7 cellular contexts compared by ENCODE assay signal in genomic region chr19:18419195-18419698, GRCh38. TPM values are rescaled to one million over a fixed set of nuclear protein-coding genes. Genes with fewer than 3 reads are reported as not detected.
A peak's percentile ranks its signal among the peaks of the same experiment; 100 is the strongest.
DNase-seq lines count a peak whose midpoint lies in the region; ATAC-seq and TF ChIP-seq lines count a peak whose summit lies in the region.

SSBP4 (plus strand) TSS chr19:18419398; CDS start chr19:18419649, 251 bp downstream.

- CTCF ChIA-PET in activated CD4-positive, alpha-beta memory T cell treated with anti-CD3 and anti-CD28 coated beads, Interleukin-2, amount 10 ng/mL, durations not matched to agents 7 days and 5 days (lab: Charles Lee) = interaction anchor here (0.7 to 3.9 kb wide), 9 partner anchors 9 to 227 kb away, joined by 3 to 18 read pairs (median 6); partner anchors contain the start of genes JUND and LSM4

- peak within 1 kb of the TSS; percentile 97 for H3K27ac ChIP-seq in lower lobe of right lung

- peaks cover 80% of the 10 kb centered on the region for H3K4me1 ChIP-seq in lower lobe of right lung

- in situ Hi-C loops in GM13977 (cut with MboI; ENCODE audit: low pct_unique_long_range_greater_than_20kb, low sequenced_read_pairs, unreplicated experiment) = no loop called here

- H3K36me3 ChIP-seq in lower lobe of right lung = no peaks in the 10 kb centered on the region

- H3K27me3 Mint-ChIP-seq in activated CD4-positive, alpha-beta memory T cell treated with anti-CD3 and anti-CD28 coated beads, Interleukin-2, amount 10 ng/mL, durations not matched to agents 7 days and 5 days = peaks cover 11% of the 10 kb centered on the region

- no peaks in the 10 kb centered on the region for H3K9me3 ChIP-seq in lower lobe of right lung

- ATAC-seq in HG03175 (IDR thresholded peaks at IDR 0.05; ENCODE audit: unreplicated experiment) = peak; percentile 46
- ATAC-seq in lower lobe of right lung = peak; percentile 51 to 60

- peak within 1 kb of the TSS; percentile 80 for H3K4me3 ChIP-seq in lower lobe of right lung

- no peaks in the 10 kb centered on the region for H3K27me3 ChIP-seq in lower lobe of right lung (ENCODE audit: low read depth)

- no peaks in the 10 kb centered on the region for H3K9me3 Mint-ChIP-seq in activated CD4-positive, alpha-beta memory T cell treated with anti-CD3 and anti-CD28 coated beads, Interleukin-2, amount 10 ng/mL, durations not matched to agents 7 days and 5 days

- intact Hi-C loops in lower lobe of right lung (cut with DNase I) = no loop called here

- peak within 1 kb of the TSS; percentile 94 for H3K4me3 Mint-ChIP-seq in activated CD4-positive, alpha-beta memory T cell treated with anti-CD3 and anti-CD28 coated beads, Interleukin-2, amount 10 ng/mL, durations not matched to agents 7 days and 5 days

- POLR2A ChIA-PET in activated CD4-positive, alpha-beta memory T cell treated with anti-CD3 and anti-CD28 coated beads, Interleukin-2, amount 10 ng/mL, durations not matched to agents 7 days and 5 days (lab: Charles Lee) = interaction anchor here (0.7 to 9.6 kb wide), 15 partner anchors 9 to 214 kb away, joined by 3 to 115 read pairs (median 5); partner anchors contain the start of genes JUND and LSM4

- peaks cover 84% of the 10 kb centered on the region for H3K4me1 Mint-ChIP-seq in activated CD4-positive, alpha-beta memory T cell treated with anti-CD3 and anti-CD28 coated beads, Interleukin-2, amount 10 ng/mL, durations not matched to agents 7 days and 5 days

- peaks cover 15% of the 10 kb centered on the region for H3K36me3 Mint-ChIP-seq in activated CD4-positive, alpha-beta memory T cell treated with anti-CD3 and anti-CD28 coated beads, Interleukin-2, amount 10 ng/mL, durations not matched to agents 7 days and 5 days (ENCODE audit: low read depth)

- TF ChIP-seq CTCF in GM13977 (IDR thresholded peaks at IDR 0.05; ENCODE audit: extremely low read depth, insufficient read depth, missing control alignments) (peak; percentile 45), lower lobe of right lung (IDR thresholded peaks at IDR 0.05) (peak; percentile 44)

- DNase-seq in GM13977 (ENCODE audit: low spot score) (peak; percentile 97), NCI-H69 (lab: John Stamatoyannopoulos, UW) (peak; percentile 96), lower lobe of right lung (peak; percentile 80)
- peak; percentile 79 for DNase-seq in activated CD4-positive, alpha-beta memory T cell treated with anti-CD3 and anti-CD28 coated beads, Interleukin-2, amount 10 ng/mL, durations not matched to agents 7 days and 5 days
- peak; percentile 51 for DNase-seq in effector CD8-positive, alpha-beta T cell (lab: John Stamatoyannopoulos, UW)
- peak; percentile 44 for DNase-seq in stimulated activated CD8-positive, alpha-beta memory T cell treated with anti-CD3 and anti-CD28 coated beads, Interleukin-12 subunit alpha, Interleukin-12 subunit beta, amount 100 ng/mL, for 1 hour (ENCODE audit: low read depth)

- peak within 1 kb of the TSS; percentile 91 for H3K27ac Mint-ChIP-seq in activated CD4-positive, alpha-beta memory T cell treated with anti-CD3 and anti-CD28 coated beads, Interleukin-2, amount 10 ng/mL, durations not matched to agents 7 days and 5 days

RNA-seq across cellular contexts. Expression of gene SSBP4, which starts in this region (rescaled TPM):
- total RNA-seq in activated CD4-positive, alpha-beta memory T cell treated with anti-CD3 and anti-CD28 coated beads, Interleukin-2, amount 10 ng/mL, durations not matched to agents 7 days and 5 days = 100 to 1,000 TPM; 140 to 153 TPM
- 65.6 TPM for total RNA-seq in lower lobe of right lung

Comparison
In these comparisons a context has a peak if more than half of its experiments do, and no peak if none do; other contexts are left out.
1. Peak in every context shown above with its lines: DNase-seq, ATAC-seq, H3K4me3 ChIP-seq and H3K27ac ChIP-seq.
2. DNase-seq: peak in every context shown above with its lines; median percentile 97 in GM13977; 96 in NCI-H69; 80 in lower lobe of right lung; 79 in activated CD4-positive, alpha-beta memory T cell treated with anti-CD3 and anti-CD28 coated beads, Interleukin-2, amount 10 ng/mL, durations not matched to agents 7 days and 5 days; 51 in effector CD8-positive, alpha-beta T cell; 44 in stimulated activated CD8-positive, alpha-beta memory T cell treated with anti-CD3 and anti-CD28 coated beads, Interleukin-12 subunit alpha, Interleukin-12 subunit beta, amount 100 ng/mL, for 1 hour.